8 cellular contexts compared by ENCODE assay signal in genomic region chr2:2492800-2493199, GRCh38.
"Had no signal": no experiment of that assay in that cellular context is flagged by ENCODE, and none has a peak within 500 bp of the region (broad histone marks: within the 10 kb centered on the region; RNA-seq: fewer than 3 reads in every experiment).

No MANE protein-coding gene starts in this region.

- FAIRE-seq: G401.6, GM12878, GM12891, GM12892, GM18507, GM19239 had no signal

- H3K4me3 ChIP-seq: GM12878 had no signal

- DNase-seq: GDM1, GF-D8 had no signal

- ATAC-seq: GM12878 had no signal
